8 cellular contexts compared by ENCODE assay signal in genomic region chr17:29369831-29370735, GRCh38. TPM values are rescaled to one million over a fixed set of nuclear protein-coding genes. Genes with fewer than 3 reads are reported as not detected.
DNase-seq lines count a peak whose midpoint lies in the region; ATAC-seq, FAIRE-seq and TF ChIP-seq lines count a peak whose summit lies in the region.

No MANE protein-coding gene starts in this region.

- no peak overlapping the region for H3K9ac ChIP-seq in endothelial cell of umbilical vein (replicated peaks; ENCODE audit: extremely low read depth, insufficient read depth, low read length)

- TF ChIP-seq POLR2A in endothelial cell of umbilical vein (IDR thresholded peaks at IDR 0.05; ENCODE audit: low read depth, low read length) = no peak

- dilution Hi-C loops in endothelial cell of umbilical vein (cut with MboI; ENCODE audit: extremely low pct_ligation_motif_present, low sequenced_read_pairs) = no loop called here

- H3K4me3 ChIP-seq in endothelial cell of umbilical vein (replicated peaks in 1 of 3; ENCODE audit: insufficient read depth in 1 of 3, low read depth in 1 of 3, low read length in 3 of 3) = peak overlapping the region in 1 of 3 experiments; percentile 65

- H3K27me3 ChIP-seq in endothelial cell of umbilical vein (ENCODE audit: control insufficient read depth in 2 of 2, insufficient read depth in 2 of 2, low read length in 2 of 2) = no peaks in the 10 kb centered on the region

- H3K4me2 ChIP-seq in endothelial cell of umbilical vein (ENCODE audit: insufficient read depth, low read length) = peak overlapping the region; percentile 64

- no peaks in the 10 kb centered on the region for H3K36me3 ChIP-seq in endothelial cell of umbilical vein (ENCODE audit: control insufficient read depth in 2 of 2, extremely low read depth in 1 of 2, insufficient read depth in 2 of 2, low read length in 2 of 2)

- TF ChIP-seq CTCF in endothelial cell of umbilical vein (IDR thresholded peaks at IDR 0.05; ENCODE audit: extremely low read depth in 1 of 2, insufficient read depth in 1 of 2, low read depth in 1 of 2, low read length in 2 of 2) = peak; percentile 59 to 63
- TF ChIP-seq CTCF in mesothelial cell of epicardium (IDR thresholded peaks at IDR 0.05; ENCODE audit: unreplicated experiment) = peak; percentile 79

- intact Hi-C loops in endothelial cell of umbilical vein (cut with micrococcal nuclease) = loop anchor here (1.0 to 10.0 kb wide), 5 partner anchors 21 to 725 kb away; partner anchors contain the start of gene TAOK1

- H3K27ac Mint-ChIP-seq in mesothelial cell of epicardium = no peak overlapping the region

- no peak overlapping the region for H3K27ac ChIP-seq in endothelial cell of umbilical vein (ENCODE audit: insufficient read depth, low read depth, low read length)

- H3K27me3 Mint-ChIP-seq in mesothelial cell of epicardium (ENCODE audit: low read depth) = no peaks in the 10 kb centered on the region

- peak overlapping the region; percentile 99 for H2AFZ ChIP-seq in endothelial cell of umbilical vein (ENCODE audit: low read depth, low read length)

- H3K4me3 Mint-ChIP-seq in mesothelial cell of epicardium = no peak overlapping the region

- no peaks in the 10 kb centered on the region for H3K4me1 ChIP-seq in endothelial cell of umbilical vein (ENCODE audit: control insufficient read depth, extremely low read depth, insufficient read depth, low read length)

- no TSS peak for BruUV-seq in endothelial cell of umbilical vein (replicated peaks; lab: Mats Ljungman, UMichigan)

- DNase-seq in G401 (ENCODE audit: low spot score) (peak; percentile 85), HTR-8/SVneo (ENCODE audit: insufficient read length, low spot score) (peak; percentile 87), NOMO-1 treated with dmso at 0.1 percent for 144 hours (lab: John Stamatoyannopoulos, UW; ENCODE audit: unreplicated experiment) (peak; percentile 65), endothelial cell of umbilical vein (ENCODE audit: low read depth, low spot score) (peak; percentile 91), mesothelial cell of epicardium (ENCODE audit: low spot score in 2 of 2, unreplicated experiment in 2 of 2) (peak; percentile 22 to 52)
- DNase-seq in activated CD8-positive, alpha-beta memory T cell treated with anti-CD3 and anti-CD28 coated beads, Interleukin-2, amount 50 U/mL, for 1 hour (ENCODE audit: extremely low read depth) = peak; percentile 19
- peak; percentile 30 to 89 (median 68) for DNase-seq in stimulated activated naive CD4-positive, alpha-beta T cell (lab: John Stamatoyannopoulos, UW)

- CTCF ChIA-PET in endothelial cell of umbilical vein (lab: Charles Lee) = interaction anchor here (0.7 to 3.6 kb wide), 71 partner anchors 8 to 723 kb away, joined by 3 to 119 read pairs (median 6); partner anchors contain the start of genes ABHD15, ANKRD13B, NUFIP2 and TAOK1

- no peaks in the 10 kb centered on the region for H3K79me2 ChIP-seq in endothelial cell of umbilical vein (ENCODE audit: control insufficient read depth, insufficient read depth, low read length)

- H3K36me3 Mint-ChIP-seq in mesothelial cell of epicardium = no peaks in the 10 kb centered on the region

- no peak for ATAC-seq in GM18517 (IDR thresholded peaks at IDR 0.05; ENCODE audit: unreplicated experiment)

- peaks cover 6% of the 10 kb centered on the region for H3K4me1 Mint-ChIP-seq in mesothelial cell of epicardium

- H3K9me3 ChIP-seq in endothelial cell of umbilical vein (replicated peaks; ENCODE audit: control insufficient read depth, insufficient read depth, low read length) = no peaks in the 10 kb centered on the region

- POLR2A ChIA-PET in endothelial cell of umbilical vein (lab: Charles Lee) = interaction anchor here (0.7 kb wide), 1 partner anchor 76 kb away, joined by 3 read pairs; the partner anchor contains the start of gene NUFIP2

- no peaks in the 10 kb centered on the region for H3K9me3 Mint-ChIP-seq in mesothelial cell of epicardium

- no peaks in the 10 kb centered on the region for H4K20me1 ChIP-seq in endothelial cell of umbilical vein (replicated peaks; ENCODE audit: control insufficient read depth, extremely low read depth, insufficient read depth, low read length)

- no peaks in the 10 kb centered on the region for H3K9me1 ChIP-seq in endothelial cell of umbilical vein (replicated peaks; ENCODE audit: control insufficient read depth, extremely low read depth, insufficient read depth, low read length)

- in situ Hi-C loops in G401 (cut with HindIII; ENCODE audit: low sequenced_read_pairs) = no loop called here

- peak; percentile 88 for FAIRE-seq in HTR-8/SVneo (lab: Jason Lieb, UNC)
- peak; percentile 96 for FAIRE-seq in endothelial cell of umbilical vein (lab: Jason Lieb, UNC)

TF ChIP-seq in endothelial cell of umbilical vein, 7 proteins besides CTCF, POLR2A, EP300 and RAD21:
- TF ChIP-seq GATA2 (IDR thresholded peaks at IDR 0.05; ENCODE audit: insufficient read depth, insufficient read length, low read depth, low read length) (no peak), JUN (IDR thresholded peaks at IDR 0.05; ENCODE audit: borderline replicate concordance, insufficient read depth, insufficient read length, low read depth) (no peak), FOS (IDR thresholded peaks at IDR 0.05; ENCODE audit: borderline replicate concordance, insufficient read depth, low read length) (no peak), MYC (IDR thresholded peaks at IDR 0.05; ENCODE audit: low read depth, low read length) (no peak)

RNA-seq across cellular contexts. Expression of gene TAOK1, which starts 20.1 kb away (rescaled TPM):
- total RNA-seq in G401 (2014; rRNA removed; shearing (Covaris generic)) = 31.1 and 38.5 TPM in 2 replicates
- total RNA-seq in endothelial cell of umbilical vein (64.3 and 82.2 TPM in 2 replicates), mesothelial cell of epicardium (84.7 to 92.1 TPM (median 86.7 TPM) in 3 replicates)
- polyA plus RNA-seq in endothelial cell of umbilical vein = 8.4 and 11.0 TPM in 2 replicates
- polyA plus RNA-seq in endothelial cell of umbilical vein (2011; cell fraction: cytosol; rRNA removed) = 10.3 and 10.6 TPM in 2 replicates
- 24.7 and 31.0 TPM in 2 replicates for polyA plus RNA-seq in endothelial cell of umbilical vein (2011; cell fraction: nucleus; rRNA removed)
- polyA plus RNA-seq in endothelial cell of umbilical vein (2012) = 24.9 and 30.5 TPM in 2 replicates
- polyA minus RNA-seq in endothelial cell of umbilical vein = 57.2 and 85.8 TPM in 2 replicates
- polyA minus RNA-seq in endothelial cell of umbilical vein (2011; cell fraction: cytosol; rRNA and poly(A)+ RNA removed) = 33.6 TPM
- 48.5 and 72.7 TPM in 2 replicates for polyA minus RNA-seq in endothelial cell of umbilical vein (2011; cell fraction: nucleus; rRNA and poly(A)+ RNA removed)

Comparison
In these comparisons a context has a peak if more than half of its experiments do, and no peak if none do; other contexts are left out.
1. DNase-seq: peak in every context shown above with its lines; median percentile 91 in endothelial cell of umbilical vein; 87 in HTR-8/SVneo; 85 in G401; 68 in stimulated activated naive CD4-positive, alpha-beta T cell; 65 in NOMO-1 treated with dmso at 0.1 percent for 144 hours; 37 in mesothelial cell of epicardium; 19 in activated CD8-positive, alpha-beta memory T cell treated with anti-CD3 and anti-CD28 coated beads, Interleukin-2, amount 50 U/mL, for 1 hour.